ENCODE assay signal across 8 cellular contexts in genomic region chr7:38178695-38179344, GRCh38. TPM values are rescaled to one million over a fixed set of nuclear protein-coding genes. Genes with fewer than 3 reads are reported as not detected.
A peak's percentile ranks its signal among the peaks of the same experiment; 100 is the strongest.
DNase-seq lines count a peak whose midpoint lies in the region; ATAC-seq and TF ChIP-seq lines count a peak whose summit lies in the region.

No MANE protein-coding gene starts in this region.

- ATAC-seq in GM21367 (IDR thresholded peaks at IDR 0.05; ENCODE audit: unreplicated experiment) (peak; percentile 20), HG03558 (IDR thresholded peaks at IDR 0.05; ENCODE audit: extremely low read depth, unreplicated experiment) (peak; percentile 16), heart right ventricle (peak in 7 of 8 donors; percentile 19 to 41 (median 34))
- ATAC-seq in activated T-helper 17 cell treated with anti-CD3 and anti-CD28 coated beads, Interleukin-2, amount 50 U/mL, for 72 hours (replicated peaks): peak; percentile 35

- H3K4me1 Mint-ChIP-seq in activated T-helper 17 cell treated with anti-CD3 and anti-CD28 coated beads, Interleukin-2, amount 50 U/mL, for 72 hours: peaks cover 14% of the 10 kb centered on the region

- H3K27ac Mint-ChIP-seq in activated T-helper 17 cell treated with anti-CD3 and anti-CD28 coated beads, Interleukin-2, amount 50 U/mL, for 72 hours: peak overlapping the region; percentile 86

- WGBS in heart right ventricle, 2 donors: 6 to 9% methylated on average over 15 of the region's 15 CpGs

- H3K27me3 ChIP-seq in heart right ventricle: no peaks in the 10 kb centered on the region

- peaks cover 0 to 1% (median 0%) of the 10 kb centered on the region in 9 donors for H3K36me3 ChIP-seq in heart right ventricle

- peak overlapping the region; percentile 83 for H3K4me3 ChIP-seq in GM08714 (ENCODE audit: low read length)
- peak overlapping the region; percentile 64 to 94 (median 81) for H3K4me3 ChIP-seq in heart right ventricle
- H3K4me3 ChIP-seq in skeletal muscle cell (ENCODE audit: low read depth, low read length): peak overlapping the region; percentile 76

- peaks cover 2 to 57% (median 42%) of the 10 kb centered on the region in 9 donors for H3K4me1 ChIP-seq in heart right ventricle

- H3K9me3 ChIP-seq in heart right ventricle: no peaks in the 10 kb centered on the region

- H3K36me3 Mint-ChIP-seq in activated T-helper 17 cell treated with anti-CD3 and anti-CD28 coated beads, Interleukin-2, amount 50 U/mL, for 72 hours (ENCODE audit: low read depth): no peaks in the 10 kb centered on the region

- peak in 1 of 9 donors; percentile 6 for TF ChIP-seq CTCF in heart right ventricle (IDR thresholded peaks at IDR 0.05)

- H3K27ac ChIP-seq in heart right ventricle: peak overlapping the region; percentile 66 to 96 (median 90)

- intact Hi-C loops in heart right ventricle (cut with DNase I): loop anchor here in 6 of 10 donors (1.0 to 5.0 kb wide), 5 partner anchors 18 to 72 kb away; no protein-coding TSS in a partner anchor

- DNase-seq in heart right ventricle: no peak
- no peak for DNase-seq in skeletal muscle cell (ENCODE audit: low read depth)
- no peak for DNase-seq in effector CD4-positive, alpha-beta T cell
- DNase-seq in NCI-H2107 (lab: John Stamatoyannopoulos, UW): no peak

- peaks cover 10% of the 10 kb centered on the region for H3K27me3 Mint-ChIP-seq in activated T-helper 17 cell treated with anti-CD3 and anti-CD28 coated beads, Interleukin-2, amount 50 U/mL, for 72 hours

- no peaks in the 10 kb centered on the region for H3K9me3 Mint-ChIP-seq in activated T-helper 17 cell treated with anti-CD3 and anti-CD28 coated beads, Interleukin-2, amount 50 U/mL, for 72 hours

- peak overlapping the region; percentile 93 for H3K4me3 Mint-ChIP-seq in activated T-helper 17 cell treated with anti-CD3 and anti-CD28 coated beads, Interleukin-2, amount 50 U/mL, for 72 hours

RNA-seq across cellular contexts. Expression of gene STARD3NL, which starts 0.8 kb away (rescaled TPM):
- 10 to 100 TPM; 20.6 to 28.9 TPM for total RNA-seq in activated T-helper 17 cell treated with anti-CD3 and anti-CD28 coated beads, Interleukin-2, amount 50 U/mL, for 72 hours
- 10 to 100 TPM; 17.6 to 29.3 (median 24.2) TPM for total RNA-seq in heart right ventricle
- polyA plus RNA-seq in heart right ventricle: 10 to 100 TPM; 11.9 to 24.0 TPM
